29 cellular contexts compared by ENCODE assay signal in genomic region chr21:17813353-17813752, GRCh38. TPM values are rescaled to one million over a fixed set of nuclear protein-coding genes. Genes with fewer than 3 reads are reported as not detected.
DNase-seq lines count a peak whose midpoint lies in the region; ATAC-seq lines count a peak whose summit lies in the region.
"Had no signal": no experiment of that assay in that cellular context is flagged by ENCODE, and none has a peak within 500 bp of the region (broad histone marks: within the 10 kb centered on the region; RNA-seq: fewer than 3 reads in every experiment).

No MANE protein-coding gene starts in this region.

- H3K4me1 ChIP-seq in Karpas-422 (ENCODE audit: low read length) = peaks cover 18% of the 10 kb centered on the region

- H3K27me3 ChIP-seq in Karpas-422 (ENCODE audit: low read length) = no peaks in the 10 kb centered on the region
- H3K27me3 ChIP-seq: brain microvascular endothelial cell, heart right ventricle, Peyer's patch, tibial nerve had no signal

- H3K4me2 ChIP-seq in Karpas-422 (ENCODE audit: low read depth, low read length, poor library complexity, severe bottlenecking) = no peak overlapping the region

- H3K79me2 ChIP-seq in Karpas-422 (ENCODE audit: low read length) = peaks cover 90% of the 10 kb centered on the region

- H3K4me3 ChIP-seq in Karpas-422 (ENCODE audit: low read length) = no peak overlapping the region
- H3K4me3 ChIP-seq: GM23248, heart right ventricle, Peyer's patch, psoas muscle, tibial nerve had no signal

- H3K9ac ChIP-seq in Karpas-422 (ENCODE audit: low read length) = no peak overlapping the region
- H3K9ac ChIP-seq: GM23248 had no signal

- H3K27ac ChIP-seq in Karpas-422 (ENCODE audit: low read length) = no peak overlapping the region
- H3K27ac ChIP-seq: brain microvascular endothelial cell, GM23248, heart right ventricle, Peyer's patch, psoas muscle, tibial nerve had no signal

- no peak for DNase-seq in activated naive CD8-positive, alpha-beta T cell treated with anti-CD3 and anti-CD28 coated beads, Interleukin-2, amount 50 U/mL, for 24 hours
- DNase-seq in activated CD8-positive, alpha-beta T cell treated with anti-CD3 and anti-CD28 coated beads, Interleukin-2, amount 10 ng/mL, durations not matched to agents 7 days and 5 days = no peak
- DNase-seq in effector memory CD8-positive, alpha-beta T cell = no peak
- DNase-seq in ACHN = no peak
- DNase-seq in Karpas-422 = no peak
- no peak for DNase-seq in mucosa of gallbladder (ENCODE audit: low spot score)
- DNase-seq: activated CD4-positive, alpha-beta T cell treated with anti-CD3 and anti-CD28 coated beads, Interleukin-2, amount 50 U/mL, for 1 hour; activated effector memory CD4-positive, alpha-beta T cell treated with anti-CD3 and anti-CD28 coated beads, Interleukin-2, amount 50 U/mL, for 16 hours; amniotic stem cell; brain microvascular endothelial cell; DMS79 treated with DMSO at 0.1 percent for 48 hours; GDM1; GM23248; heart right ventricle; Kasumi-1; MV-4-11; NCI-H1436 treated with DMSO at 0.1 percent for 48 hours; NCI-H2081 treated with DMSO at 0.1 percent for 48 hours; NCI-H226; NCI-H748 treated with DMSO at 0.1 percent for 48 hours; nucleus accumbens; Peyer's patch; psoas muscle; SHP77 treated with DMSO at 0.1 percent for 48 hours; T-helper 9 cell had no signal

- H3K9me3 Mint-ChIP-seq in activated naive CD8-positive, alpha-beta T cell (ENCODE audit: low read depth) = peaks cover 13% of the 10 kb centered on the region
- peaks cover 23% of the 10 kb centered on the region for H3K9me3 Mint-ChIP-seq in activated naive CD8-positive, alpha-beta T cell treated with anti-CD3 and anti-CD28 coated beads, Interleukin-2, amount 50 U/mL, for 24 hours
- peaks cover 28% of the 10 kb centered on the region for H3K9me3 Mint-ChIP-seq in activated CD8-positive, alpha-beta T cell treated with anti-CD3 and anti-CD28 coated beads, Interleukin-2, amount 10 ng/mL, durations not matched to agents 7 days and 5 days (ENCODE audit: insufficient read depth)
- H3K9me3 Mint-ChIP-seq in effector memory CD8-positive, alpha-beta T cell = peaks cover 0 to 4% of the 10 kb centered on the region in 2 donors

- no peaks in the 10 kb centered on the region for H3K27me3 Mint-ChIP-seq in activated naive CD8-positive, alpha-beta T cell
- no peaks in the 10 kb centered on the region for H3K27me3 Mint-ChIP-seq in activated naive CD8-positive, alpha-beta T cell treated with anti-CD3 and anti-CD28 coated beads, Interleukin-2, amount 50 U/mL, for 24 hours
- no peaks in the 10 kb centered on the region for H3K27me3 Mint-ChIP-seq in activated CD8-positive, alpha-beta T cell treated with anti-CD3 and anti-CD28 coated beads, Interleukin-2, amount 10 ng/mL, durations not matched to agents 7 days and 5 days (ENCODE audit: low read depth)
- H3K27me3 Mint-ChIP-seq in effector memory CD8-positive, alpha-beta T cell = no peaks in the 10 kb centered on the region

- H3K36me3 Mint-ChIP-seq in activated naive CD8-positive, alpha-beta T cell = peaks cover 45% of the 10 kb centered on the region
- H3K36me3 Mint-ChIP-seq in activated naive CD8-positive, alpha-beta T cell treated with anti-CD3 and anti-CD28 coated beads, Interleukin-2, amount 50 U/mL, for 24 hours (ENCODE audit: low read depth) = peaks cover 86% of the 10 kb centered on the region
- H3K36me3 Mint-ChIP-seq in activated CD8-positive, alpha-beta T cell treated with anti-CD3 and anti-CD28 coated beads, Interleukin-2, amount 10 ng/mL, durations not matched to agents 7 days and 5 days (ENCODE audit: low read depth) = peaks cover 86% of the 10 kb centered on the region
- H3K36me3 Mint-ChIP-seq in effector memory CD8-positive, alpha-beta T cell (ENCODE audit: insufficient read depth) = peaks cover 81% of the 10 kb centered on the region

- no peak for ATAC-seq in activated naive CD8-positive, alpha-beta T cell treated with anti-CD3 and anti-CD28 coated beads, Interleukin-2, amount 50 U/mL, for 24 hours
- ATAC-seq in activated CD8-positive, alpha-beta T cell treated with anti-CD3 and anti-CD28 coated beads, Interleukin-2, amount 10 ng/mL, durations not matched to agents 7 days and 5 days = no peak
- ATAC-seq in effector memory CD8-positive, alpha-beta T cell (replicated peaks) = no peak
- ATAC-seq: heart right ventricle, HepG2, psoas muscle, sciatic nerve had no signal

- CTCF ChIA-PET in activated CD8-positive, alpha-beta T cell treated with anti-CD3 and anti-CD28 coated beads, Interleukin-2, amount 10 ng/mL, durations not matched to agents 7 days and 5 days (lab: Charles Lee) = interaction anchor here (0.8 to 1.0 kb wide), 2 partner anchors 8 to 33 kb away, joined by 3 to 4 read pairs; no protein-coding TSS in a partner anchor

- peaks cover 22% of the 10 kb centered on the region for H3K9me3 ChIP-seq in Karpas-422 (ENCODE audit: low read length)

- H3K9me2 ChIP-seq in Karpas-422 (replicated peaks; ENCODE audit: insufficient read depth, low read length) = no peaks in the 10 kb centered on the region; the same call in 1 of the 2 replicates

- peaks cover 89% of the 10 kb centered on the region for H3K36me3 ChIP-seq in Karpas-422 (ENCODE audit: insufficient read depth, low read length)

- H4K20me1 ChIP-seq in Karpas-422 (ENCODE audit: insufficient read depth, low read depth, low read length) = peaks cover 6% of the 10 kb centered on the region; the same call in 1 of the 2 replicates

- in situ Hi-C loops in ACHN (cut with HindIII; ENCODE audit: low pct_ligation_motif_present, low pct_unique_long_range_greater_than_20kb, low sequenced_read_pairs) = no loop called here

- H2AFZ ChIP-seq in Karpas-422 (ENCODE audit: low read length) = no peak overlapping the region
- H2AFZ ChIP-seq: GM23248 had no signal

- H3K4me3 Mint-ChIP-seq in activated naive CD8-positive, alpha-beta T cell = peak overlapping the region; percentile 52
- no peak overlapping the region for H3K4me3 Mint-ChIP-seq in activated naive CD8-positive, alpha-beta T cell treated with anti-CD3 and anti-CD28 coated beads, Interleukin-2, amount 50 U/mL, for 24 hours
- H3K4me3 Mint-ChIP-seq in activated CD8-positive, alpha-beta T cell treated with anti-CD3 and anti-CD28 coated beads, Interleukin-2, amount 10 ng/mL, durations not matched to agents 7 days and 5 days = no peak overlapping the region
- peak overlapping the region; percentile 8 to 65 for H3K4me3 Mint-ChIP-seq in effector memory CD8-positive, alpha-beta T cell

- H3K27ac Mint-ChIP-seq in activated naive CD8-positive, alpha-beta T cell = peak overlapping the region; percentile 18
- no peak overlapping the region for H3K27ac Mint-ChIP-seq in activated naive CD8-positive, alpha-beta T cell treated with anti-CD3 and anti-CD28 coated beads, Interleukin-2, amount 50 U/mL, for 24 hours
- H3K27ac Mint-ChIP-seq in activated CD8-positive, alpha-beta T cell treated with anti-CD3 and anti-CD28 coated beads, Interleukin-2, amount 10 ng/mL, durations not matched to agents 7 days and 5 days = peak overlapping the region; percentile 13
- H3K27ac Mint-ChIP-seq in effector memory CD8-positive, alpha-beta T cell = peak overlapping the region; percentile 35 to 77

- POLR2A ChIA-PET in activated CD8-positive, alpha-beta T cell treated with anti-CD3 and anti-CD28 coated beads, Interleukin-2, amount 10 ng/mL, durations not matched to agents 7 days and 5 days (lab: Charles Lee) = interaction anchor here (1.0 kb wide), 1 partner anchor 13 kb away, joined by 4 read pairs; no protein-coding TSS in a partner anchor

- peaks cover 71% of the 10 kb centered on the region for H3K4me1 Mint-ChIP-seq in activated naive CD8-positive, alpha-beta T cell (ENCODE audit: low read depth)
- H3K4me1 Mint-ChIP-seq in activated naive CD8-positive, alpha-beta T cell treated with anti-CD3 and anti-CD28 coated beads, Interleukin-2, amount 50 U/mL, for 24 hours = peaks cover 62% of the 10 kb centered on the region
- H3K4me1 Mint-ChIP-seq in activated CD8-positive, alpha-beta T cell treated with anti-CD3 and anti-CD28 coated beads, Interleukin-2, amount 10 ng/mL, durations not matched to agents 7 days and 5 days (ENCODE audit: low read depth) = peaks cover 53% of the 10 kb centered on the region
- peaks cover 33 to 65% of the 10 kb centered on the region in 2 donors for H3K4me1 Mint-ChIP-seq in effector memory CD8-positive, alpha-beta T cell (ENCODE audit: low read depth in 2 of 2)

RNA-seq across cellular contexts. Expression of gene C21orf91, which starts 5.8 kb away (rescaled TPM):
- 10 to 100 TPM; 51.8 to 57.9 TPM for total RNA-seq in activated CD8-positive, alpha-beta T cell treated with anti-CD3 and anti-CD28 coated beads, Interleukin-2, amount 10 ng/mL, durations not matched to agents 7 days and 5 days
- 31.6 and 37.4 TPM in 2 replicates for total RNA-seq in Karpas-422 (2014; rRNA removed; shearing (Covaris generic); ENCODE audit: low replicate concordance)
- 7.4 TPM for total RNA-seq in mucosa of gallbladder

Comparison
In these comparisons a context has a peak if more than half of its experiments do, and no peak if none do; other contexts are left out.
1. H3K4me3 Mint-ChIP-seq: peak in activated naive CD8-positive, alpha-beta T cell (single experiment) and effector memory CD8-positive, alpha-beta T cell (2 of 2); none in activated naive CD8-positive, alpha-beta T cell treated with anti-CD3 and anti-CD28 coated beads, Interleukin-2, amount 50 U/mL, for 24 hours (single experiment) and activated CD8-positive, alpha-beta T cell treated with anti-CD3 and anti-CD28 coated beads, Interleukin-2, amount 10 ng/mL, durations not matched to agents 7 days and 5 days (single experiment).